8 cellular contexts compared by ENCODE assay signal in the genomic region with DNA sequence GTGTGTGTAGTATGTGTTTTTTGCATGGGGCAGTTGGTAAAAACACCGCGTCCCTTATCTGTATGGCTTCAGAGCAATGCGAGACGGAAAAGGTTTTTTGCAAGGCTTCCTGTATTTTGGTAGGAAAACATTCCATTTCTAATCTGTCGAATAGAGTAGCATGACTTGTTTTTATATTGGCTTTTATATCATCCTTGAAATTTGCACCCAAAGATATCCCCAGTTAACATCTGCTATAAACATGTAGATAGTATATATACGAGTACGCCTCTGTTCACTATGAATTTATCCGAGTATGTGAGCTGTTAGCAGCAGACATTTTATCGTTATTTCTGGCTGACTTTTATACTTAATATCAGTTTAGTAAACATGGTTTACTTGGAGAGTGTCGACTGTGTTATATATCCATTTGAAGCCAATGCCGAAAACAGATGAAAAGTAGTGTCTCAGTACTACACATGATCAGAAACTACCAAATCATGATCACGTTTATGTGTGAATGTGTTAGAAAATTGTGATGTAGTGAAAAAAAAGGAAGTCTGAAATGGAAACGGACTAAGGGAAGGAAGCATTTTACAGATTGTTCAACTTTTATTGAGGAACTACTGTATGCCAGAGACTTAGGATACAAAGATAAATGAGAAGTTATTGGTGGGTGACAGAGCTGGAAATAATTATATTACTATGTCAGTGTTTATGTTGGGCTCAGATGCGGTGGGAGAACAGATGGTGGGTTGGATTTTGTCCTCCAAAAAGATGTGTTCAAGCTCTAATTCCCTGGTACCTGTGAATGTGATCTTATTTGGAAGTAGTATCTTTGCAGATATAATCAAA. TPM values are rescaled to one million over a fixed set of nuclear protein-coding genes. Genes with fewer than 3 reads are reported as not detected.
A peak's percentile ranks its signal among the peaks of the same experiment; 100 is the strongest.
DNase-seq lines count a peak whose midpoint lies in the region; ATAC-seq and TF ChIP-seq lines count a peak whose summit lies in the region.

No MANE protein-coding gene starts in this region.

- H3K27me3 ChIP-seq in HUES48 (ENCODE audit: control insufficient read depth, insufficient read depth, low read length) (no peaks in the 10 kb centered on the region), ascending aorta (no peaks in the 10 kb centered on the region), right lobe of liver (no peaks in the 10 kb centered on the region)

- H3K27ac ChIP-seq in 22Rv1 (peak overlapping the region; percentile 82), HUES48 (ENCODE audit: low read depth, low read length) (peak overlapping the region; percentile 98), ascending aorta (peak overlapping the region; percentile 96 to 99), right lobe of liver (peak overlapping the region; percentile 93 to 97 (median 94))

- H3K27me3 Mint-ChIP-seq in activated T-helper 1 cell treated with anti-CD3 and anti-CD28 coated beads, Interleukin-12 subunit alpha, Interleukin-12 subunit beta, Interleukin-2, Interleukin-4 antibody, amounts not matched to agents 30 ng/mL and 10 ng/mL and 1 ng/mL, durations not matched to agents 14 hours and 24 hours and 36 hours (ENCODE audit: insufficient read depth), result peaks cover 5% of the 10 kb centered on the region

- TF ChIP-seq CTCF in 22Rv1 (IDR thresholded peaks at IDR 0.05), result no peak
- TF ChIP-seq CTCF in ascending aorta (IDR thresholded peaks at IDR 0.05), result no peak
- TF ChIP-seq CTCF in right lobe of liver (IDR thresholded peaks at IDR 0.05), result no peak

- intact Hi-C loops in ascending aorta (cut with DNase I) (loop anchor here (2.0 to 10.0 kb wide), 4 partner anchors 167 to 1829 kb away; partner anchors contain the start of gene PGM1), right lobe of liver (cut with DNase I) (no loop called here)
- intact Hi-C loops in activated T-helper 1 cell treated with anti-CD3 and anti-CD28 coated beads, Interleukin-12 subunit alpha, Interleukin-12 subunit beta, Interleukin-2, Interleukin-4 antibody, amounts not matched to agents 30 ng/mL and 10 ng/mL and 1 ng/mL, durations not matched to agents 14 hours and 24 hours and 36 hours (cut with micrococcal nuclease), result loop anchor here (2.0 to 10.0 kb wide), 8 partner anchors 113 to 1503 kb away; partner anchors contain the start of genes AK4, DNAI4, DNAJC6 and MIER1

- H3K36me3 Mint-ChIP-seq in activated T-helper 1 cell treated with anti-CD3 and anti-CD28 coated beads, Interleukin-12 subunit alpha, Interleukin-12 subunit beta, Interleukin-2, Interleukin-4 antibody, amounts not matched to agents 30 ng/mL and 10 ng/mL and 1 ng/mL, durations not matched to agents 14 hours and 24 hours and 36 hours (ENCODE audit: low read depth), result peaks cover 20% of the 10 kb centered on the region

- H3K4me3 ChIP-seq in HUES48 (ENCODE audit: low read depth, low read length) (peak overlapping the region; percentile 91), ascending aorta (peak overlapping the region; percentile 85 to 93), right lobe of liver (peak overlapping the region; percentile 52 to 95 (median 68))

- H3K9ac ChIP-seq in HUES48 (ENCODE audit: low read depth, low read length), result peak overlapping the region; percentile 96

- no peak for TF ChIP-seq POLR2A in right lobe of liver (IDR thresholded peaks at IDR 0.05)

- no peaks in the 10 kb centered on the region for H3K9me3 Mint-ChIP-seq in activated T-helper 1 cell treated with anti-CD3 and anti-CD28 coated beads, Interleukin-12 subunit alpha, Interleukin-12 subunit beta, Interleukin-2, Interleukin-4 antibody, amounts not matched to agents 30 ng/mL and 10 ng/mL and 1 ng/mL, durations not matched to agents 14 hours and 24 hours and 36 hours

- H3K36me3 ChIP-seq in HUES48 (ENCODE audit: control insufficient read depth, insufficient read depth, low read length) (peaks cover 10% of the 10 kb centered on the region), ascending aorta (peaks cover 4 to 11% of the 10 kb centered on the region in 2 donors), right lobe of liver (peaks cover 0 to 15% (median 5%) of the 10 kb centered on the region in 4 donors)

- H3K4me1 ChIP-seq in HUES48 (ENCODE audit: control insufficient read depth, insufficient read depth, low read length) (peaks cover 63% of the 10 kb centered on the region), ascending aorta (peaks cover 4 to 22% of the 10 kb centered on the region in 2 donors), right lobe of liver (peaks cover 0 to 11% (median 3%) of the 10 kb centered on the region in 4 donors)

- H3K9me3 ChIP-seq in HUES48 (ENCODE audit: control insufficient read depth, insufficient read depth, low read length) (no peaks in the 10 kb centered on the region; the same call in 1 of the 2 replicates), ascending aorta (no peaks in the 10 kb centered on the region), right lobe of liver (no peaks in the 10 kb centered on the region)

- H3K4me1 Mint-ChIP-seq in activated T-helper 1 cell treated with anti-CD3 and anti-CD28 coated beads, Interleukin-12 subunit alpha, Interleukin-12 subunit beta, Interleukin-2, Interleukin-4 antibody, amounts not matched to agents 30 ng/mL and 10 ng/mL and 1 ng/mL, durations not matched to agents 14 hours and 24 hours and 36 hours (ENCODE audit: low read depth), result peaks cover 43% of the 10 kb centered on the region

- no peak overlapping the region for H3K27ac Mint-ChIP-seq in activated T-helper 1 cell treated with anti-CD3 and anti-CD28 coated beads, Interleukin-12 subunit alpha, Interleukin-12 subunit beta, Interleukin-2, Interleukin-4 antibody, amounts not matched to agents 30 ng/mL and 10 ng/mL and 1 ng/mL, durations not matched to agents 14 hours and 24 hours and 36 hours

- no peak for DNase-seq in ascending aorta (ENCODE audit: low spot score in 2 of 2)
- no peak for DNase-seq in right lobe of liver
- DNase-seq in activated T-helper 1 cell treated with anti-CD3 and anti-CD28 coated beads, Interleukin-12 subunit alpha, Interleukin-12 subunit beta, Interleukin-2, Interleukin-4 antibody, amounts not matched to agents 30 ng/mL and 10 ng/mL and 1 ng/mL, durations not matched to agents 14 hours and 24 hours and 36 hours (ENCODE audit: low spot score), result no peak

- no peak overlapping the region for H3K4me3 Mint-ChIP-seq in activated T-helper 1 cell treated with anti-CD3 and anti-CD28 coated beads, Interleukin-12 subunit alpha, Interleukin-12 subunit beta, Interleukin-2, Interleukin-4 antibody, amounts not matched to agents 30 ng/mL and 10 ng/mL and 1 ng/mL, durations not matched to agents 14 hours and 24 hours and 36 hours

- ATAC-seq in right lobe of liver (no peak), GM19452 (IDR thresholded peaks at IDR 0.05; ENCODE audit: unreplicated experiment) (no peak), HG02610 (IDR thresholded peaks at IDR 0.05; ENCODE audit: unreplicated experiment) (no peak), HG02588 (IDR thresholded peaks at IDR 0.05; ENCODE audit: unreplicated experiment) (no peak)

- 6% methylated on average over 14 of the region's 14 CpGs for WGBS in right lobe of liver (ENCODE audit: insufficient coverage, low coverage, low lambda C conversion rate, missing lambda C conversion rate)

RNA-seq across cellular contexts. Expression of gene LEPR, which starts 1.1 kb away (rescaled TPM):
- total RNA-seq in ascending aorta (9.7 TPM), right lobe of liver (100 to 1,000 TPM in 2 of 6 experiments, 10 to 100 TPM in 4; 26.8 to 264 (median 57.1) TPM)
- 1.1 and 1.4 TPM in 2 replicates for total RNA-seq in activated T-helper 1 cell treated with anti-CD3 and anti-CD28 coated beads, Interleukin-12 subunit alpha, Interleukin-12 subunit beta, Interleukin-2, Interleukin-4 antibody, amounts not matched to agents 30 ng/mL and 10 ng/mL and 1 ng/mL, durations not matched to agents 14 hours and 24 hours and 36 hours

RNA-seq across cellular contexts. Expression of gene LEPROT, which starts 1.1 kb away (rescaled TPM):
- total RNA-seq in ascending aorta (312 TPM), right lobe of liver (10 to 100 TPM; 26.6 to 50.2 (median 37.5) TPM)
- total RNA-seq in activated T-helper 1 cell treated with anti-CD3 and anti-CD28 coated beads, Interleukin-12 subunit alpha, Interleukin-12 subunit beta, Interleukin-2, Interleukin-4 antibody, amounts not matched to agents 30 ng/mL and 10 ng/mL and 1 ng/mL, durations not matched to agents 14 hours and 24 hours and 36 hours, result 24.2 and 25.0 TPM in 2 replicates

Comparison
In these comparisons a context has a peak if more than half of its experiments do, and no peak if none do; other contexts are left out.
1. intact Hi-C loops: an anchor here in ascending aorta (2.0 to 10.0 kb wide) and activated T-helper 1 cell treated with anti-CD3 and anti-CD28 coated beads, Interleukin-12 subunit alpha, Interleukin-12 subunit beta, Interleukin-2, Interleukin-4 antibody, amounts not matched to agents 30 ng/mL and 10 ng/mL and 1 ng/mL, durations not matched to agents 14 hours and 24 hours and 36 hours (2.0 to 10.0 kb wide); none called in right lobe of liver.